Comparison of ENCODE assay signal across 24 cellular contexts in genomic region chr18:70148039-70148438, GRCh38.
"Had no signal": no experiment of that assay in that cellular context is flagged by ENCODE, and none has a peak within 500 bp of the region (broad histone marks: within the 10 kb centered on the region; RNA-seq: fewer than 3 reads in every experiment).

No MANE protein-coding gene starts in this region.

- DNase-seq: MV-4-11, NCI-H1048, NCI-H1105, NCI-H1417, NCI-H1436 treated with DMSO at 0.1 percent for 48 hours, NCI-H1694, NCI-H187 treated with DMSO at 0.1 percent for 48 hours, NCI-H2081, NCI-H2107, NCI-H2227 treated with DMSO at 0.1 percent for 48 hours, NCI-H510A, NCI-H524 treated with DMSO at 0.1 percent for 48 hours, NCI-H69, NCI-H774, Right ventricle myocardium superior, RPMI8226, SIG-M5, SW 1271, T-helper 1 cell had no signal

- H3K9ac ChIP-seq: SK-N-SH had no signal

- H3K4me1 ChIP-seq: SJSA1 had no signal

- H3K4me2 ChIP-seq: SK-N-SH had no signal

- FAIRE-seq: HTR-8/SVneo, RCC 7860 had no signal

- H3K27me3 ChIP-seq: SJSA1 had no signal

- H3K27ac ChIP-seq: HL-60, SJSA1 had no signal

- H3K9me3 ChIP-seq: SJSA1, SK-N-SH had no signal

- H3K4me3 ChIP-seq: SJSA1 had no signal
